In genomic region chr16:84584678-84585077, GRCh38 we compare ENCODE assay signal across 17 cellular contexts.
"Had no signal": no experiment of that assay in that cellular context is flagged by ENCODE, and none has a peak within 500 bp of the region (broad histone marks: within the 10 kb centered on the region; RNA-seq: fewer than 3 reads in every experiment).

No MANE protein-coding gene starts in this region.

- H3K36me3 ChIP-seq: neural progenitor cell, uterus had no signal

- H3K27me3 Mint-ChIP-seq: brain, T-cell had no signal

- H3K27ac Mint-ChIP-seq: activated naive CD4-positive, alpha-beta T cell treated with anti-CD3 and anti-CD28 coated beads for 36 hours; endodermal cell had no signal

- H3K4me3 ChIP-seq: neural progenitor cell, skin epidermis, tibial artery, uterus had no signal

- H3K27me3 ChIP-seq: neural progenitor cell, tibial artery, uterus had no signal

- H3K4me3 Mint-ChIP-seq: activated naive CD4-positive, alpha-beta T cell treated with anti-CD3 and anti-CD28 coated beads for 36 hours; endodermal cell; neural progenitor cell; T-cell; WTC11 had no signal

- DNase-seq: activated CD4-positive, alpha-beta T cell treated with anti-CD3 and anti-CD28 coated beads, Interleukin-2, amount 50 U/mL, for 1 hour; activated naive CD4-positive, alpha-beta T cell treated with anti-CD3 and anti-CD28 coated beads for 36 hours; activated T-cell treated with anti-CD3 and anti-CD28 coated beads, Interleukin-2, amount 50 U/mL, for 48 hours; amniotic stem cell; cerebellar nuclear complex; dermis blood vessel endothelial cell; endodermal cell; erythroblast; stimulated activated CD4-positive, alpha-beta T cell treated with anti-CD3 and anti-CD28 coated beads, Interleukin-4, amount 100 ng/mL, for 4 hours; T-cell; tibial artery; uterus had no signal

- H3K27ac ChIP-seq: neural progenitor cell, parathyroid adenoma, tibial artery, uterus had no signal

- H3K4me1 ChIP-seq: parathyroid adenoma, uterus had no signal

- H3K9me3 Mint-ChIP-seq: activated naive CD4-positive, alpha-beta T cell treated with anti-CD3 and anti-CD28 coated beads for 36 hours; endodermal cell; neural progenitor cell; T-cell; WTC11 had no signal

- H3K9me3 ChIP-seq: tibial artery, uterus had no signal

- ATAC-seq: T-cell, WTC11 had no signal
